17 cellular contexts compared by ENCODE assay signal in genomic region chr7:20388064-20388463, GRCh38. TPM values are rescaled to one million over a fixed set of nuclear protein-coding genes. Genes with fewer than 3 reads are reported as not detected.
A peak's percentile ranks its signal among the peaks of the same experiment; 100 is the strongest.
DNase-seq lines count a peak whose midpoint lies in the region; TF ChIP-seq lines count a peak whose summit lies in the region.
"Had no signal": no experiment of that assay in that cellular context is flagged by ENCODE, and none has a peak within 500 bp of the region (broad histone marks: within the 10 kb centered on the region; RNA-seq: fewer than 3 reads in every experiment).

No MANE protein-coding gene starts in this region.

- H3K9me2 ChIP-seq in hepatocyte (replicated peaks; ENCODE audit: insufficient read depth), result no peaks in the 10 kb centered on the region

- H3K27ac ChIP-seq in hepatocyte (no peak overlapping the region), prostate gland (no peak overlapping the region)

- TF ChIP-seq POLR2A in prostate gland (IDR thresholded peaks at IDR 0.05), result no peak

- H3K4me3 Mint-ChIP-seq in mesothelial cell of epicardium (no peak overlapping the region), progenitor cell of endocrine pancreas (ENCODE audit: low read depth) (no peak overlapping the region)
- H3K4me3 Mint-ChIP-seq in activated T-cell treated with anti-CD3 and anti-CD28 coated beads, Interleukin-2, amount 50 U/mL, for 24 hours, result no peak overlapping the region
- H3K4me3 Mint-ChIP-seq: B cell; CD4-positive, alpha-beta T cell; GM23338 had no signal

- intact Hi-C loops in prostate gland (cut with DNase I), result no loop called here

- H3K4me1 Mint-ChIP-seq in mesothelial cell of epicardium, result peaks cover 33% of the 10 kb centered on the region
- peaks cover 26% of the 10 kb centered on the region for H3K4me1 Mint-ChIP-seq in progenitor cell of endocrine pancreas (ENCODE audit: low read depth)
- no peaks in the 10 kb centered on the region for H3K4me1 Mint-ChIP-seq in activated T-cell treated with anti-CD3 and anti-CD28 coated beads, Interleukin-2, amount 50 U/mL, for 24 hours (ENCODE audit: low read depth)
- H3K4me1 Mint-ChIP-seq: B cell, GM23338 had no signal

- H2AFZ ChIP-seq in hepatocyte, result no peak overlapping the region
- H2AFZ ChIP-seq: GM23338 had no signal

- peaks cover 18% of the 10 kb centered on the region for H3K36me3 Mint-ChIP-seq in mesothelial cell of epicardium
- H3K36me3 Mint-ChIP-seq in progenitor cell of endocrine pancreas (ENCODE audit: insufficient read depth), result peaks cover 32% of the 10 kb centered on the region
- H3K36me3 Mint-ChIP-seq in activated T-cell treated with anti-CD3 and anti-CD28 coated beads, Interleukin-2, amount 50 U/mL, for 24 hours (ENCODE audit: low read depth), result no peaks in the 10 kb centered on the region

- H3K27me3 Mint-ChIP-seq in mesothelial cell of epicardium (ENCODE audit: low read depth) (no peaks in the 10 kb centered on the region), progenitor cell of endocrine pancreas (no peaks in the 10 kb centered on the region)
- no peaks in the 10 kb centered on the region for H3K27me3 Mint-ChIP-seq in activated T-cell treated with anti-CD3 and anti-CD28 coated beads, Interleukin-2, amount 50 U/mL, for 24 hours
- H3K27me3 Mint-ChIP-seq: B cell; CD4-positive, alpha-beta T cell had no signal

- no peaks in the 10 kb centered on the region for H4K20me1 ChIP-seq in hepatocyte (ENCODE audit: insufficient read depth, poor library complexity, severe bottlenecking)

- H3K27ac Mint-ChIP-seq in mesothelial cell of epicardium, result peak overlapping the region; percentile 64
- H3K27ac Mint-ChIP-seq in progenitor cell of endocrine pancreas, result peak overlapping the region; percentile 18
- no peak overlapping the region for H3K27ac Mint-ChIP-seq in activated T-cell treated with anti-CD3 and anti-CD28 coated beads, Interleukin-2, amount 50 U/mL, for 24 hours
- H3K27ac Mint-ChIP-seq: B cell; CD4-positive, alpha-beta T cell; GM23338 had no signal

- 50% methylated on average over 2 of the region's 2 CpGs for WGBS in hepatocyte (ENCODE audit: low lambda C conversion rate, missing lambda C conversion rate)
- 55% methylated on average over 2 of the region's 2 CpGs for WGBS in prostate gland

- TF ChIP-seq CTCF in hepatocyte (IDR thresholded peaks at IDR 0.05; ENCODE audit: poor library complexity) (no peak), mesothelial cell of epicardium (IDR thresholded peaks at IDR 0.05; ENCODE audit: unreplicated experiment) (no peak), progenitor cell of endocrine pancreas (IDR thresholded peaks at IDR 0.05; ENCODE audit: unreplicated experiment) (no peak), prostate gland (IDR thresholded peaks at IDR 0.05) (no peak)

- H3K4me1 ChIP-seq in hepatocyte (ENCODE audit: insufficient read depth) (peaks cover 9% of the 10 kb centered on the region), prostate gland (replicated peaks) (no peaks in the 10 kb centered on the region)

- H3K9me3 Mint-ChIP-seq in mesothelial cell of epicardium, result no peaks in the 10 kb centered on the region
- no peaks in the 10 kb centered on the region for H3K9me3 Mint-ChIP-seq in progenitor cell of endocrine pancreas (ENCODE audit: low read depth)
- no peaks in the 10 kb centered on the region for H3K9me3 Mint-ChIP-seq in activated T-cell treated with anti-CD3 and anti-CD28 coated beads, Interleukin-2, amount 50 U/mL, for 24 hours
- H3K9me3 Mint-ChIP-seq: CD4-positive, alpha-beta T cell; GM23338 had no signal

- H3K9me3 ChIP-seq in hepatocyte (ENCODE audit: low read depth) (no peaks in the 10 kb centered on the region), prostate gland (no peaks in the 10 kb centered on the region)

- H3K4me2 ChIP-seq in hepatocyte, result no peak overlapping the region
- H3K4me2 ChIP-seq: GM23338 had no signal

- H3K36me3 ChIP-seq in hepatocyte (replicated peaks; ENCODE audit: insufficient read depth, low read depth) (no peaks in the 10 kb centered on the region), prostate gland (no peaks in the 10 kb centered on the region)

- no peaks in the 10 kb centered on the region for H3K79me2 ChIP-seq in hepatocyte

- no peaks in the 10 kb centered on the region for H3K27me3 ChIP-seq in hepatocyte
- H3K27me3 ChIP-seq in prostate gland (replicated peaks; ENCODE audit: insufficient read depth), result no peaks in the 10 kb centered on the region

- no peak overlapping the region for H3K4me3 ChIP-seq in hepatocyte
- H3K4me3 ChIP-seq in prostate gland, result no peak overlapping the region
- H3K4me3 ChIP-seq: GM23338 had no signal

- peak; percentile 33 for DNase-seq in NCI-H524 treated with DMSO at 0.1 percent for 48 hours (lab: John Stamatoyannopoulos, UW)
- peak; percentile 11 for DNase-seq in hepatocyte (ENCODE audit: low spot score)
- no peak for DNase-seq in mesothelial cell of epicardium (ENCODE audit: low spot score in 2 of 2, unreplicated experiment in 2 of 2)
- DNase-seq in progenitor cell of endocrine pancreas (ENCODE audit: low spot score, unreplicated experiment), result no peak
- no peak for DNase-seq in effector CD4-positive, alpha-beta T cell
- DNase-seq in NCI-H2081 treated with DMSO at 0.1 percent for 48 hours (lab: John Stamatoyannopoulos, UW), result no peak
- no peak for DNase-seq in prostate gland (ENCODE audit: low spot score)
- DNase-seq in activated T-cell treated with anti-CD3 and anti-CD28 coated beads, Interleukin-2, amount 50 U/mL, for 24 hours, result no peak
- DNase-seq: ACHN; C1 segment of cervical spinal cord; CD4-positive, alpha-beta T cell; DMS153; DMS79 treated with DMSO at 0.1 percent for 48 hours; GDM1; H7 had no signal

RNA-seq across cellular contexts. Expression of gene ITGB8, which starts 57.4 kb away (rescaled TPM):
- total RNA-seq in hepatocyte (34.2 and 37.0 TPM in 2 replicates), mesothelial cell of epicardium (15.3 to 15.6 TPM (median 15.3 TPM) in 3 replicates), progenitor cell of endocrine pancreas (37.2 and 38.6 TPM in 2 replicates), prostate gland (10 to 100 TPM; 50.3 to 99.5 TPM)
- 6.6 and 7.2 TPM in 2 replicates for polyA plus RNA-seq in hepatocyte
- total RNA-seq: CD4-positive, alpha-beta T cell had no signal

Comparison
In these comparisons a context has a peak if more than half of its experiments do, and no peak if none do; other contexts are left out.
1. DNase-seq: peak in NCI-H524 treated with DMSO at 0.1 percent for 48 hours (single experiment) and hepatocyte (single experiment); none in mesothelial cell of epicardium (0 of 2), progenitor cell of endocrine pancreas (single experiment), effector CD4-positive, alpha-beta T cell (single experiment), NCI-H2081 treated with DMSO at 0.1 percent for 48 hours (single experiment), prostate gland (single experiment) and activated T-cell treated with anti-CD3 and anti-CD28 coated beads, Interleukin-2, amount 50 U/mL, for 24 hours (single experiment).